9 cellular contexts compared by ENCODE assay signal in genomic region chr13:91017031-91017668, GRCh38.
DNase-seq lines count a peak whose midpoint lies in the region; FAIRE-seq and TF ChIP-seq lines count a peak whose summit lies in the region.
"Had no signal": no experiment of that assay in that cellular context is flagged by ENCODE, and none has a peak within 500 bp of the region (broad histone marks: within the 10 kb centered on the region; RNA-seq: fewer than 3 reads in every experiment).

No MANE protein-coding gene starts in this region.

- POLR2A ChIA-PET in AG04450 (lab: Yijun Ruan, JAX), result no interaction called here
- POLR2A ChIA-PET in GM10248 (lab: Yijun Ruan, JAX), result no interaction called here
- POLR2A ChIA-PET in endothelial cell of umbilical vein (lab: Charles Lee), result no interaction called here

- no peaks in the 10 kb centered on the region; a peak in 1 of 5 replicates for H3K9me3 Mint-ChIP-seq in H9

- CTCF ChIA-PET in AG04450 (lab: Charles Lee) (interaction anchor here (0.6 to 1.2 kb wide), 3 partner anchors 45 to 1260 kb away, joined by 3 to 4 read pairs (median 3); no protein-coding TSS in a partner anchor), GM10248 (lab: Yijun Ruan, JAX) (interaction anchor here (1.2 to 2.3 kb wide), 5 partner anchors 9 to 20 kb away, joined by 3 to 7 read pairs (median 4); no protein-coding TSS in a partner anchor), endothelial cell of umbilical vein (lab: Charles Lee) (interaction anchor here (1.5 kb wide), 1 partner anchor 9 kb away, joined by 3 read pairs; no protein-coding TSS in a partner anchor)

- no peak overlapping the region for H4K8ac ChIP-seq in H9 (replicated peaks; ENCODE audit: insufficient read length, low read depth, low read length)

- no peak overlapping the region for H4K91ac ChIP-seq in H9 (ENCODE audit: insufficient read length, low read depth, low read length)

- no peaks in the 10 kb centered on the region for H3K79me1 ChIP-seq in H9 (ENCODE audit: insufficient read depth, low read depth, low read length, poor library complexity, severe bottlenecking)

- H2AFZ ChIP-seq in H9 (ENCODE audit: low read length) (no peak overlapping the region), endothelial cell of umbilical vein (ENCODE audit: low read depth, low read length) (no peak overlapping the region)

- H2BK5ac ChIP-seq in H9 (ENCODE audit: insufficient read length, low read length), result no peak overlapping the region

- no peak overlapping the region for H3K23ac ChIP-seq in H9 (ENCODE audit: insufficient read length, low read depth, low read length)

- no peaks in the 10 kb centered on the region for H3K9me3 ChIP-seq in AG04450 (ENCODE audit: control insufficient read depth, insufficient read depth, low read length)
- H3K9me3 ChIP-seq in H9 (ENCODE audit: control insufficient read depth, low read depth, low read length), result no peaks in the 10 kb centered on the region
- H3K9me3 ChIP-seq in endothelial cell of umbilical vein (replicated peaks; ENCODE audit: control insufficient read depth, insufficient read depth, low read length), result no peaks in the 10 kb centered on the region

- H3K56ac ChIP-seq in H9 (ENCODE audit: insufficient read length, low read depth, low read length), result no peak overlapping the region

- H2BK120ac ChIP-seq in H9 (ENCODE audit: low read depth, low read length, poor library complexity, severe bottlenecking), result no peak overlapping the region

- no CpG with 5 or more reads among the region's 2 CpGs for WGBS in H9 (ENCODE audit: extremely low coverage, insufficient read length, low lambda C conversion rate)

- H3K27me3 Mint-ChIP-seq in H9 (ENCODE audit: low read depth), result no peaks in the 10 kb centered on the region

- H3K36me3 ChIP-seq in endothelial cell of umbilical vein (ENCODE audit: control insufficient read depth in 2 of 2, extremely low read depth in 1 of 2, insufficient read depth in 2 of 2, low read length in 2 of 2), result no peaks in the 10 kb centered on the region

- no peak overlapping the region for H3K27ac ChIP-seq in AG04450 (ENCODE audit: low read depth, low read length)
- H3K27ac ChIP-seq in H9 (ENCODE audit: insufficient read length, low read depth, low read length), result no peak overlapping the region
- H3K27ac ChIP-seq in endothelial cell of umbilical vein (ENCODE audit: insufficient read depth, low read depth, low read length), result no peak overlapping the region
- H3K27ac ChIP-seq: skin epidermis had no signal

- no peak overlapping the region for H3K27ac Mint-ChIP-seq in H9

- BruUV-seq in endothelial cell of umbilical vein (replicated peaks; lab: Mats Ljungman, UMichigan), result no TSS peak

- no peak overlapping the region for H3K18ac ChIP-seq in H9 (ENCODE audit: insufficient read length, low read depth, low read length)

- H2AK5ac ChIP-seq in H9 (ENCODE audit: insufficient read length, low read length), result no peak overlapping the region

- H2BK12ac ChIP-seq in H9 (ENCODE audit: insufficient read length, low read depth, low read length), result no peak overlapping the region

- H2BK20ac ChIP-seq in H9 (ENCODE audit: low read depth, low read length, poor library complexity, severe bottlenecking), result no peak overlapping the region

- no peak overlapping the region for H3T11ph ChIP-seq in H9 (ENCODE audit: low read length)

- H3K4me3 ChIP-seq in AG04450 (ENCODE audit: low read depth, low read length) (no peak overlapping the region), endothelial cell of umbilical vein (replicated peaks in 1 of 3; ENCODE audit: insufficient read depth in 1 of 3, low read depth in 1 of 3, low read length in 3 of 3) (no peak overlapping the region)
- H3K4me3 ChIP-seq: skin epidermis had no signal

- no peaks in the 10 kb centered on the region for H3K79me2 ChIP-seq in H9 (ENCODE audit: insufficient read depth, low read length)
- no peaks in the 10 kb centered on the region for H3K79me2 ChIP-seq in endothelial cell of umbilical vein (ENCODE audit: control insufficient read depth, insufficient read depth, low read length)

- H4K5ac ChIP-seq in H9 (ENCODE audit: insufficient read length, low read depth, low read length), result no peak overlapping the region

- no peaks in the 10 kb centered on the region for H3K23me2 ChIP-seq in H9 (ENCODE audit: insufficient read length, low read depth, low read length, poor library complexity, severe bottlenecking)

- intact Hi-C loops in endothelial cell of umbilical vein (cut with micrococcal nuclease), result loop anchor here (5.0 kb wide), 1 partner anchor 150 kb away; no protein-coding TSS in a partner anchor

- no peak overlapping the region for H3K4me3 Mint-ChIP-seq in H9

- H3K36me3 Mint-ChIP-seq in H9 (ENCODE audit: insufficient read depth in 1 of 3, low read depth in 3 of 3), result no peaks in the 10 kb centered on the region

- no peaks in the 10 kb centered on the region for H3K27me3 ChIP-seq in AG04450 (ENCODE audit: control insufficient read depth, insufficient read depth, low read length)
- H3K27me3 ChIP-seq in H9 (ENCODE audit: insufficient read depth, low read length), result no peaks in the 10 kb centered on the region
- H3K27me3 ChIP-seq in endothelial cell of umbilical vein (ENCODE audit: control insufficient read depth in 2 of 2, insufficient read depth in 2 of 2, low read length in 2 of 2), result no peaks in the 10 kb centered on the region

- no peak for FAIRE-seq in endothelial cell of umbilical vein (lab: Jason Lieb, UNC)

- H2BK15ac ChIP-seq in H9 (ENCODE audit: low read depth, low read length), result no peak overlapping the region

- no peaks in the 10 kb centered on the region for H4K20me1 ChIP-seq in H9 (ENCODE audit: control insufficient read depth, insufficient read depth, insufficient read length)
- no peaks in the 10 kb centered on the region for H4K20me1 ChIP-seq in endothelial cell of umbilical vein (replicated peaks; ENCODE audit: control insufficient read depth, extremely low read depth, insufficient read depth, low read length)

- TF ChIP-seq CTCF in AG04450 (IDR thresholded peaks at IDR 0.05; ENCODE audit: low read depth, low read length) (peak; percentile 78), GM10248 (IDR thresholded peaks at IDR 0.05; ENCODE audit: control extremely low read depth, extremely low read depth, low read depth, missing control alignments) (peak; percentile 69), H9 (conservative IDR thresholded peaks at IDR 0.05) (peak; percentile 96), endothelial cell of umbilical vein (IDR thresholded peaks at IDR 0.05; ENCODE audit: extremely low read depth in 1 of 2, insufficient read depth in 1 of 2, low read depth in 1 of 2, low read length in 2 of 2) (peak; percentile 69 to 72)

- H3K9me1 ChIP-seq in endothelial cell of umbilical vein (replicated peaks; ENCODE audit: control insufficient read depth, extremely low read depth, insufficient read depth, low read length), result no peaks in the 10 kb centered on the region

- TF ChIP-seq POLR2A in endothelial cell of umbilical vein (IDR thresholded peaks at IDR 0.05; ENCODE audit: low read depth, low read length), result no peak

- H3K4me1 ChIP-seq in H9 (ENCODE audit: insufficient read depth, low read length) (no peaks in the 10 kb centered on the region), endothelial cell of umbilical vein (ENCODE audit: control insufficient read depth, extremely low read depth, insufficient read depth, low read length) (no peaks in the 10 kb centered on the region)

- no peak overlapping the region for H3K14ac ChIP-seq in H9 (ENCODE audit: insufficient read depth, low read length)

- no peak for DNase-seq in AG04450 (ENCODE audit: low read depth, low spot score)
- peak; percentile 62 for DNase-seq in GM10248 (ENCODE audit: extremely low spot score)
- DNase-seq in H9, result peak; percentile 62
- peak; percentile 40 for DNase-seq in KG1 (lab: John Stamatoyannopoulos, UW)
- peak; percentile 52 for DNase-seq in RPMI8226
- peak; percentile 12 for DNase-seq in endothelial cell of umbilical vein (ENCODE audit: low read depth, low spot score)
- DNase-seq in non-pigmented ciliary epithelial cell (ENCODE audit: low read depth), result peak; percentile 14
- DNase-seq in GOT3 (lab: John Stamatoyannopoulos, UW), result no peak

- H3K4me1 Mint-ChIP-seq in H9, result peaks cover 0 to 3% of the 10 kb centered on the region in 2 experiments; a peak in 1 of 4 replicates

- H3K4me2 ChIP-seq in H9 (ENCODE audit: insufficient read depth, insufficient read length, low read length), result no peak overlapping the region
- no peak overlapping the region for H3K4me2 ChIP-seq in endothelial cell of umbilical vein (ENCODE audit: insufficient read depth, low read length)

- no peak overlapping the region for H3K4ac ChIP-seq in H9 (ENCODE audit: low read depth, low read length)

- dilution Hi-C loops in endothelial cell of umbilical vein (cut with MboI; ENCODE audit: extremely low pct_ligation_motif_present, low sequenced_read_pairs), result no loop called here

- H3K9ac ChIP-seq in H9 (ENCODE audit: extremely low read depth, insufficient read length, low read length), result no peak overlapping the region
- H3K9ac ChIP-seq in endothelial cell of umbilical vein (replicated peaks; ENCODE audit: extremely low read depth, insufficient read depth, low read length), result no peak overlapping the region

TF ChIP-seq in endothelial cell of umbilical vein, 7 proteins besides CTCF, POLR2A, EP300 and RAD21:
- TF ChIP-seq MYC (IDR thresholded peaks at IDR 0.05; ENCODE audit: low read depth, low read length) (no peak), GATA2 (IDR thresholded peaks at IDR 0.05; ENCODE audit: insufficient read depth, insufficient read length, low read depth, low read length) (peak; percentile 19)

Comparison
In these comparisons a context has a peak if more than half of its experiments do, and no peak if none do; other contexts are left out.
1. DNase-seq: peak in GM10248 (single experiment), H9 (single experiment), KG1 (single experiment), RPMI8226 (single experiment), endothelial cell of umbilical vein (single experiment) and non-pigmented ciliary epithelial cell (single experiment); none in AG04450 (single experiment) and GOT3 (single experiment).
2. Peak in every context shown above with its lines, with median percentiles within 50 percentile points of each other: CTCF ChIP-seq.